Comparison of ENCODE assay signal across 8 cellular contexts in the genomic region with DNA sequence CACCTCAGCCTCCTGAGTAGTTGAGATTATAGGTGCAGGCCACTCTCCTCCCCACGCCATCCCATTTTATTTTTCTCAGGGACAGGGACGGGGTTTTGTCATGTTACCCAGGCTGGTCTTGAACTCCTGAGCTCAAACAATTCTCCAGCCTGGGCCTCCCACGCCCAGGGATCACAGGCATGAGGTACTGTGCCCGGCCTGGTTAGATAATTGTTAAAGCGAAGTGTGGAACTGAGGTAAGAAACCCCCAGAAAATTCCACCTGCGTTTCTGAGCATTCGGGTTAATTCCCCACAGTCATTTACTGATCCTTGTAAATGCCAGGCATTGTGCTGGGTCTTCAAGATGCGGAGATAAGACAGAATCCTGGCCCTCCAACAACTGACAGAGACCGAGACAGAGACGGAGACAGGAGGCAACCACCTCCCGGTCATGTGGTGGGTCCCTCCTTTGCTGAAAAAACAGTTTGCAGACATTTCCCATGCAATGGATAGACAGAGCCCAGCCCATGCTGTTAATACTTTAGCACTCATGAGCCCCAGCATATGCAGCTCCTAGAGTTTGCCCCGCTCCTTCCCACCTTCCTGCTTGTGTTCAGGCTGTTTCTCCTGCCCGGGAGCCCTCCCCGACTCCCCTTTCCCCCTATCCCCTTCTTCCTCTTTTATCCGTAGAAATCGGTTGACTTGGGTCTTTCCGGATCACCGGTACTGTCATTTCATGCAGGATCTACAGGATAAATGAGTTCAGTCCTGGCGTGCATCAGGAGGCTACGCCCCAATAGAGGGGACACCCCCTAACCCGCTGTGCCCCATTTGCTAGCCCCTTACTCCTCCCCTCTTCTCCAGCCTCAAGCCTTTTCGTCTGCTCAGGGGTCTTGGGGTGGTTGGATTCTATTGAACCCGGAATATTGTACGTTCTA. TPM values are rescaled to one million over a fixed set of nuclear protein-coding genes. Genes with fewer than 3 reads are reported as not detected.
A peak's percentile ranks its signal among the peaks of the same experiment; 100 is the strongest.
DNase-seq lines count a peak whose midpoint lies in the region; ATAC-seq and TF ChIP-seq lines count a peak whose summit lies in the region.
"Had no signal": no experiment of that assay in that cellular context is flagged by ENCODE, and none has a peak within 500 bp of the region (broad histone marks: within the 10 kb centered on the region; RNA-seq: fewer than 3 reads in every experiment).

No MANE protein-coding gene starts in this region.

- no peaks in the 10 kb centered on the region for H3K27me3 ChIP-seq in esophagus (ENCODE audit: control insufficient read depth in 1 of 2, insufficient read depth in 2 of 2, low read length in 2 of 2)

- H3K4me3 Mint-ChIP-seq in activated CD4-positive, alpha-beta memory T cell treated with anti-CD3 and anti-CD28 coated beads for 36 hours: no peak overlapping the region
- H3K4me3 Mint-ChIP-seq in osteocyte (ENCODE audit: unreplicated experiment) (peak overlapping the region; percentile 7), type B pancreatic cell (peak overlapping the region; percentile 45)

- WGBS in esophagus, 2 donors: 75 to 76% methylated on average over 24 of the region's 24 CpGs

- peaks cover 8% of the 10 kb centered on the region for H3K27me3 Mint-ChIP-seq in activated CD4-positive, alpha-beta memory T cell treated with anti-CD3 and anti-CD28 coated beads for 36 hours
- H3K27me3 Mint-ChIP-seq in osteocyte (ENCODE audit: unreplicated experiment): no peaks in the 10 kb centered on the region
- peaks cover 7% of the 10 kb centered on the region for H3K27me3 Mint-ChIP-seq in type B pancreatic cell

- POLR2A ChIA-PET in activated CD4-positive, alpha-beta memory T cell treated with anti-CD3 and anti-CD28 coated beads for 36 hours (lab: Charles Lee): no interaction called here

- intact Hi-C loops in activated CD4-positive, alpha-beta memory T cell treated with anti-CD3 and anti-CD28 coated beads for 36 hours (cut with micrococcal nuclease): no loop called here

- peak; percentile 8 for DNase-seq in activated CD4-positive, alpha-beta memory T cell treated with anti-CD3 and anti-CD28 coated beads for 36 hours
- DNase-seq in osteocyte (ENCODE audit: extremely low spot score, unreplicated experiment) (no peak), type B pancreatic cell (ENCODE audit: extremely low spot score, unreplicated experiment) (no peak), NCI-H345 (lab: John Stamatoyannopoulos, UW) (no peak)
- DNase-seq: activated T-cell treated with anti-CD3 and anti-CD28 coated beads, Interleukin-2, amount 50 U/mL, for 24 hours had no signal

- H3K9me3 ChIP-seq in esophagus (ENCODE audit: control insufficient read depth in 2 of 2, insufficient read depth in 1 of 2, low read depth in 1 of 2, low read length in 1 of 2): no peaks in the 10 kb centered on the region

- peak overlapping the region; percentile 5 to 44 for H3K27ac ChIP-seq in esophagus (ENCODE audit: low read depth in 2 of 2, low read length in 1 of 2)

- ATAC-seq in GM21423 (IDR thresholded peaks at IDR 0.05; ENCODE audit: unreplicated experiment) (no peak), HG03439 (IDR thresholded peaks at IDR 0.05; ENCODE audit: unreplicated experiment) (no peak)

- H3K27ac Mint-ChIP-seq in activated CD4-positive, alpha-beta memory T cell treated with anti-CD3 and anti-CD28 coated beads for 36 hours: no peak overlapping the region
- H3K27ac Mint-ChIP-seq in osteocyte (ENCODE audit: unreplicated experiment) (no peak overlapping the region), type B pancreatic cell (peak overlapping the region; percentile 43)

- TF ChIP-seq CTCF in osteocyte (IDR thresholded peaks at IDR 0.05): no peak
- TF ChIP-seq CTCF in type B pancreatic cell (conservative IDR thresholded peaks at IDR 0.05): no peak

- no peaks in the 10 kb centered on the region for H3K9me3 Mint-ChIP-seq in activated CD4-positive, alpha-beta memory T cell treated with anti-CD3 and anti-CD28 coated beads for 36 hours
- H3K9me3 Mint-ChIP-seq in osteocyte (ENCODE audit: unreplicated experiment) (no peaks in the 10 kb centered on the region), type B pancreatic cell (no peaks in the 10 kb centered on the region)
- H3K9me3 Mint-ChIP-seq: activated T-cell treated with anti-CD3 and anti-CD28 coated beads, Interleukin-2, amount 50 U/mL, for 24 hours had no signal

- peaks cover 10% of the 10 kb centered on the region for H3K4me1 Mint-ChIP-seq in activated CD4-positive, alpha-beta memory T cell treated with anti-CD3 and anti-CD28 coated beads for 36 hours (ENCODE audit: low read depth)
- H3K4me1 Mint-ChIP-seq in osteocyte (ENCODE audit: unreplicated experiment) (peaks cover 33% of the 10 kb centered on the region), type B pancreatic cell (ENCODE audit: unreplicated experiment) (peaks cover 24% of the 10 kb centered on the region)

- H3K36me3 ChIP-seq in esophagus (ENCODE audit: control insufficient read depth in 2 of 2, insufficient read depth in 2 of 2, low read length in 1 of 2): no peaks in the 10 kb centered on the region

- H3K4me3 ChIP-seq in esophagus (ENCODE audit: low read depth in 1 of 2, low read length in 2 of 2): no peak overlapping the region

- CTCF ChIA-PET in activated CD4-positive, alpha-beta memory T cell treated with anti-CD3 and anti-CD28 coated beads for 36 hours (lab: Charles Lee): interaction anchor here (1.7 to 6.1 kb wide), 5 partner anchors 33 to 206 kb away, joined by 8 to 144 read pairs (median 17); partner anchors contain the start of gene HS1BP3

- H3K4me1 ChIP-seq in esophagus (ENCODE audit: control insufficient read depth in 2 of 2, insufficient read depth in 2 of 2, low read length in 1 of 2): peaks cover 0 to 2% of the 10 kb centered on the region in 2 donors

- peaks cover 2% of the 10 kb centered on the region for H3K36me3 Mint-ChIP-seq in activated CD4-positive, alpha-beta memory T cell treated with anti-CD3 and anti-CD28 coated beads for 36 hours
- peaks cover 13% of the 10 kb centered on the region for H3K36me3 Mint-ChIP-seq in osteocyte (ENCODE audit: unreplicated experiment)
- no peaks in the 10 kb centered on the region for H3K36me3 Mint-ChIP-seq in type B pancreatic cell

RNA-seq across cellular contexts. Expression of gene RHOB, which starts 1.6 kb away (rescaled TPM):
- total RNA-seq in activated CD4-positive, alpha-beta memory T cell treated with anti-CD3 and anti-CD28 coated beads for 36 hours: 10 to 100 TPM; 31.6 to 33.6 TPM
- 10 to 100 TPM; 33.4 to 99.3 TPM for polyA plus RNA-seq in esophagus
- total RNA-seq in osteocyte (141 and 160 TPM in 2 replicates), type B pancreatic cell (ENCODE audit: low replicate concordance) (82.8 and 83.5 TPM in 2 replicates)
